In the genomic region with DNA sequence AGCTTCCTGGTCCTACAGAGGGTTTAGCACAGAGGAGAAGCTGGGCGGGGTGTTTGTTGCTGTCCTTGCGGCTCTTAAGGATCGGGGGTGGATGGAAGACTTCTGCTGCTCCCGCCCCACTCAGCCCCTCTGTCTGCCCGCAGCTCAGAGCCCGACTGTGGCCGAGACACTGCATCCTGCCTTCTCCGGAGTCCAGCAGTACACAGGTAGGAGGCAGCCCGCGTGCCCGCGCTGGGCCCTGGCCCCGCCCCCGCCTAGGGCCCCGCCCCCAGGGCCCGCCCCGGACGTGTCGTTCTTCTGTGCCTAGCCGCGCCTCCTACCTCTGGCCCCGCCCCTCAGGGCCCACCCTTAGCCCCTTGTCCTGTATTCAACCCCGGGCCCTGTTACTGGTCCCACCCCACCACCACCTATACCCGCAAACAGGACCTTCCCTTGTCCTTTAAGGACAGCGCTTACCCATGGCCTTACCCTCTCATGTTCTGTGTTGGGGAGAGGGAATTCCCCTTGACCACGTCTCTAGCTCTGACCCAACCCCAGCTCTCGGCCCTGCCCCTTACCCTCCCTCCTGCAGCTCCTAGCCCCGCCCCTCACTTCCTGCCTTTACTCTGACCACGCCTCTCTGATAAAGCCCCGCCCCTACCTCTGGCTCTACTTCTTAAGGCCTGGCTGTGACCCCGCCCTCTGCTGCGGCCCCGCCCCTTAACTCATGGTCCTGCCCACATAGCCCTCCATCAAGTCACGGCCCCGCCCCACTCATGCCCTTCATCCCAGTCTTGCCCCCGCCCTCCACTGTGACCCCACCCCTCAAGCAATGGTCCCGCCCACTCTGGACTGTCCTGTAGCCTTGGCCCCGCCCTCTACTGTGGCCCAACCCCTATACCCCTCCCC, we compare ENCODE assay signal across 8 cellular contexts.
DNase-seq lines count a peak whose midpoint lies in the region; ATAC-seq and TF ChIP-seq lines count a peak whose summit lies in the region.

No MANE protein-coding gene starts in this region.

- peak overlapping the region; percentile 52 to 93 for H3K27ac Mint-ChIP-seq in stimulated activated naive CD8-positive, alpha-beta T cell treated with anti-CD3 and anti-CD28 coated beads, Interleukin-15, amount 100 ng/mL, for 72 hours

- H3K27me3 ChIP-seq in ectodermal cell (ENCODE audit: control insufficient read depth, insufficient read depth, low read length, poor library complexity, severe bottlenecking): peaks cover 7% of the 10 kb centered on the region

- H3K4me1 Mint-ChIP-seq in stimulated activated naive CD8-positive, alpha-beta T cell treated with anti-CD3 and anti-CD28 coated beads, Interleukin-15, amount 100 ng/mL, for 72 hours: peaks cover 15% of the 10 kb centered on the region

- intact Hi-C loops in mucosa of descending colon (cut with DNase I, micrococcal nuclease): no loop called here

- H3K4me3 Mint-ChIP-seq in stimulated activated naive CD8-positive, alpha-beta T cell treated with anti-CD3 and anti-CD28 coated beads, Interleukin-15, amount 100 ng/mL, for 72 hours: peak overlapping the region; percentile 80 to 82

- peaks cover 35% of the 10 kb centered on the region for H3K27me3 Mint-ChIP-seq in stimulated activated naive CD8-positive, alpha-beta T cell treated with anti-CD3 and anti-CD28 coated beads, Interleukin-15, amount 100 ng/mL, for 72 hours

- ATAC-seq in mucosa of descending colon: peak; percentile 88
- peak; percentile 92 for ATAC-seq in stimulated activated naive CD8-positive, alpha-beta T cell treated with anti-CD3 and anti-CD28 coated beads, Interleukin-15, amount 100 ng/mL, for 72 hours
- ATAC-seq in GM21526 (IDR thresholded peaks at IDR 0.05; ENCODE audit: low FRiP score, unreplicated experiment): no peak
- no peak for ATAC-seq in GM21825 (IDR thresholded peaks at IDR 0.05; ENCODE audit: unreplicated experiment)

- DNase-seq in GDM1 (lab: John Stamatoyannopoulos, UW) (peak; percentile 47), NCI-H2196 treated with DMSO at 0.1 percent for 48 hours (lab: John Stamatoyannopoulos, UW; ENCODE audit: unreplicated experiment) (peak; percentile 88), mucosa of descending colon (peak; percentile 94 to 99 (median 95))
- peak; percentile 81 to 85 for DNase-seq in activated CD4-positive, alpha-beta T cell treated with anti-CD3 and anti-CD28 coated beads, Interleukin-2, amount 50 U/mL, for 48 hours
- peak; percentile 90 for DNase-seq in stimulated activated naive CD8-positive, alpha-beta T cell treated with anti-CD3 and anti-CD28 coated beads, Interleukin-15, amount 100 ng/mL, for 72 hours

- H3K9me3 Mint-ChIP-seq in stimulated activated naive CD8-positive, alpha-beta T cell treated with anti-CD3 and anti-CD28 coated beads, Interleukin-15, amount 100 ng/mL, for 72 hours: no peaks in the 10 kb centered on the region

- no peaks in the 10 kb centered on the region for H3K9me3 ChIP-seq in ectodermal cell (ENCODE audit: control insufficient read depth, low read length)
- H3K9me3 ChIP-seq in mucosa of descending colon: no peaks in the 10 kb centered on the region

- H3K4me3 ChIP-seq in ectodermal cell (ENCODE audit: insufficient read depth, low read depth, low read length) (peak overlapping the region; percentile 32), mucosa of descending colon (no peak overlapping the region)

- WGBS in ectodermal cell, 2 experiments: 6 to 8% methylated on average over 38 of the region's 38 CpGs

- H3K36me3 ChIP-seq in ectodermal cell (ENCODE audit: control insufficient read depth, insufficient read depth, low read length): no peaks in the 10 kb centered on the region
- H3K36me3 ChIP-seq in mucosa of descending colon (ENCODE audit: low read depth): no peaks in the 10 kb centered on the region

- TF ChIP-seq CTCF in mucosa of descending colon (IDR thresholded peaks at IDR 0.05): no peak

- H3K27ac ChIP-seq in ectodermal cell (ENCODE audit: insufficient read depth, low read depth, low read length, poor library complexity, severe bottlenecking): peak overlapping the region; percentile 47

- H3K4me1 ChIP-seq in ectodermal cell (ENCODE audit: control insufficient read depth, insufficient read depth, low read length) (peaks cover 4% of the 10 kb centered on the region), mucosa of descending colon (ENCODE audit: low read depth) (peaks cover 4% of the 10 kb centered on the region)

Comparison
In these comparisons a context has a peak if more than half of its experiments do, and no peak if none do; other contexts are left out.
1. ATAC-seq: peak in mucosa of descending colon (single experiment) and stimulated activated naive CD8-positive, alpha-beta T cell treated with anti-CD3 and anti-CD28 coated beads, Interleukin-15, amount 100 ng/mL, for 72 hours (single experiment); none in GM21526 (single experiment) and GM21825 (single experiment).
2. Peak in every context shown above with its lines, with median percentiles within 50 percentile points of each other: DNase-seq.